In genomic region chr1:26692211-26692792, GRCh38 we compare ENCODE assay signal across 8 cellular contexts.
DNase-seq lines count a peak whose midpoint lies in the region; ATAC-seq, FAIRE-seq and TF ChIP-seq lines count a peak whose summit lies in the region.

No MANE protein-coding gene starts in this region.

- peak overlapping the region; percentile 93 for H3K4me3 Mint-ChIP-seq in memory B cell

- H3K27me3 Mint-ChIP-seq in memory B cell = no peaks in the 10 kb centered on the region

- no peak for FAIRE-seq in HTR-8/SVneo (lab: Jason Lieb, UNC)

- ATAC-seq in memory B cell (ENCODE audit: low read depth) (peak; percentile 44), GM19023 (IDR thresholded peaks at IDR 0.05; ENCODE audit: unreplicated experiment) (no peak)

- H3K27me3 ChIP-seq in NT2/D1 (ENCODE audit: insufficient read depth, insufficient read length) (no peaks in the 10 kb centered on the region), endocrine pancreas (ENCODE audit: control insufficient read depth, insufficient read depth, low read length) (no peaks in the 10 kb centered on the region)

- H3K4me1 ChIP-seq in NT2/D1 (ENCODE audit: insufficient read depth, insufficient read length) (peaks cover 3% of the 10 kb centered on the region), endocrine pancreas (ENCODE audit: control insufficient read depth, insufficient read depth, low read length) (peaks cover 8% of the 10 kb centered on the region)

- peak overlapping the region; percentile 94 for H3K27ac Mint-ChIP-seq in memory B cell

- H3K4me1 Mint-ChIP-seq in memory B cell = peaks cover 19% of the 10 kb centered on the region

- DNase-seq in HTR-8/SVneo (ENCODE audit: insufficient read length, low spot score) (peak; percentile 71), NT2/D1 (ENCODE audit: low read depth, low spot score) (peak; percentile 84), memory B cell (ENCODE audit: low spot score in 2 of 2) (peak; percentile 63 to 67)
- peak; percentile 65 for DNase-seq in activated CD8-positive, alpha-beta memory T cell treated with anti-CD3 and anti-CD28 coated beads, Interleukin-2, amount 50 U/mL, for 1 hour (ENCODE audit: extremely low read depth)
- DNase-seq in stimulated activated CD4-positive, alpha-beta T cell treated with anti-CD3 and anti-CD28 coated beads, TNF-alpha, amount 100 ng/mL, for 48 hours (ENCODE audit: low read depth in 3 of 3) = peak in 2 of 3 donors; percentile 64 to 69

- no peaks in the 10 kb centered on the region for H3K36me3 ChIP-seq in NT2/D1 (ENCODE audit: insufficient read depth, insufficient read length, low read length)
- H3K36me3 ChIP-seq in endocrine pancreas (ENCODE audit: control insufficient read depth, insufficient read depth, low read length) = no peaks in the 10 kb centered on the region

- no peaks in the 10 kb centered on the region for H3K36me3 Mint-ChIP-seq in memory B cell

- TF ChIP-seq POLR2A in GM10847 (IDR thresholded peaks at IDR 0.05; ENCODE audit: extremely low read depth, insufficient read length) = peak; percentile 63

- H3K9me3 ChIP-seq in NT2/D1 (ENCODE audit: insufficient read depth, low read length) (no peaks in the 10 kb centered on the region; the same call in 1 of the 2 replicates), endocrine pancreas (ENCODE audit: control insufficient read depth, low read length) (no peaks in the 10 kb centered on the region)

- no peaks in the 10 kb centered on the region for H3K9me3 Mint-ChIP-seq in memory B cell

- H3K9ac ChIP-seq in NT2/D1 (ENCODE audit: insufficient read length, low read depth) (peak overlapping the region; percentile 74), endocrine pancreas (ENCODE audit: control insufficient read depth, insufficient read depth, low read length) (peak overlapping the region; percentile 63)

- H3K4me3 ChIP-seq in NT2/D1 (ENCODE audit: insufficient read length, low read depth) (peak overlapping the region; percentile 38), endocrine pancreas (ENCODE audit: control insufficient read depth, insufficient read depth, low read length) (peak overlapping the region; percentile 74)
